In the genomic region with DNA sequence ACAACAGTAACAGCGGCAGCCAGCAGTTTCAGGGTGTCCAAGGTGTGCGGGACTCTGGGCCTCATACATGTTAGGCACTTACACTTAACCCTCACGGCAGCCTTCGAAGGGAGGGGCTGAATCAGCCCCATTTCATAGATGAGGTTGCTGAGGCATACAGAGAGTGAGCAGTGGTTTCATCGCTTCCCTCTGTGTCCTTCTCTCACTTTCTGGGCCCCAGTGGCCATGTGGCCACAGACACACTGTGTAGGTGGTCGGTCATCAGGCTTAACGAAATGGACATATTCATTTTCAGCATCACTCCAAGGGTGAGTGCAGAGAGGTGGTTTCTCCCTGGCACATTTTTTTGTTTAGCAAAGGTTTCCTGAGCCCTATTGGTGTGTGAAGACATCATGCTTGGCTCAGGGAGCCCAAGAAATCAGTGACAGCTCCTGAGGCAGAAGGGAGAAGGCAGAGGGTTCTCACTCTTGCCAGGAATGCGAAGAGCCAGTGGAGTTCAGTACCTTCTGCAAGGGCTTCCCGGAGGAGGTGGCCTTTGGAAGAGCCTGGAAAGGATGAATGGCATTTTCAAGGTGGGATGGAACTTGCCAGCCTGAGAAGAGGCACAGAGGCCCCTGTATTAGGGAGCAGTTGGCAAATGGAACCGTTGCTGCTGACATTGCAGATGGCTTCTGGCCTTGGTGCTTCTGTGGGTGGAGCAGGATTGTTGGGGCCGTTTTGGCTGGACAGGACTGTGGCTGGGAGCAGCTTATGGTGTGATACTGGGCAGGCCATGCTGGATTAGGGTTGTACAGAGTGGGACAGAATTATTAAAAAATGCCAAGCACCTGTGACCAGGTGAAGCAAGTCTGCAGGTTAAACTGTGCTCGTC, we compare ENCODE assay signal across 9 cellular contexts.
DNase-seq lines count a peak whose midpoint lies in the region; ATAC-seq and TF ChIP-seq lines count a peak whose summit lies in the region.
"Had no signal": no experiment of that assay in that cellular context is flagged by ENCODE, and none has a peak within 500 bp of the region (broad histone marks: within the 10 kb centered on the region; RNA-seq: fewer than 3 reads in every experiment).

No MANE protein-coding gene starts in this region.

- H3K4me1 ChIP-seq in SJCRH30, result peaks cover 3% of the 10 kb centered on the region; the same call in 1 of the 2 replicates

- DNase-seq in GM10266 (ENCODE audit: extremely low spot score) (peak; percentile 88), cerebellum (ENCODE audit: low spot score) (peak; percentile 47), HUDEP-2 (lab: John Stamatoyannopoulos, UW; ENCODE audit: unreplicated experiment in 76 of 76) (no peak), SJCRH30 (no peak), NCI-H128 (lab: John Stamatoyannopoulos, UW; ENCODE audit: unreplicated experiment) (no peak)
- DNase-seq in stimulated activated CD8-positive, alpha-beta memory T cell treated with anti-CD3 and anti-CD28 coated beads, Interleukin-15, amount 100 ng/mL, for 48 hours (ENCODE audit: low read depth in 2 of 2), result peak; percentile 51 to 53

- H3K4me3 ChIP-seq in SJCRH30, result no peak overlapping the region

- ATAC-seq in GM21367 (IDR thresholded peaks at IDR 0.05; ENCODE audit: unreplicated experiment) (peak; percentile 55), HG03571 (IDR thresholded peaks at IDR 0.05; ENCODE audit: unreplicated experiment) (peak; percentile 44)
- ATAC-seq: HCT116 had no signal

- H3K9me3 ChIP-seq in SJCRH30 (replicated peaks), result no peaks in the 10 kb centered on the region

- no peaks in the 10 kb centered on the region for H3K27me3 ChIP-seq in SJCRH30

- no peak for TF ChIP-seq CTCF in GM10266 (IDR thresholded peaks at IDR 0.05; ENCODE audit: control insufficient read depth, insufficient read depth, low read depth, missing control alignments)

- peaks cover 17% of the 10 kb centered on the region for H3K36me3 ChIP-seq in SJCRH30

- H3K27ac ChIP-seq in SJCRH30, result no peak overlapping the region

Comparison
In these comparisons a context has a peak if more than half of its experiments do, and no peak if none do; other contexts are left out.
1. DNase-seq: peak in GM10266 (single experiment), cerebellum (single experiment) and stimulated activated CD8-positive, alpha-beta memory T cell treated with anti-CD3 and anti-CD28 coated beads, Interleukin-15, amount 100 ng/mL, for 48 hours (2 of 2); none in HUDEP-2 (0 of 76), SJCRH30 (0 of 2) and NCI-H128 (single experiment).